Comparison of ENCODE assay signal across 18 cellular contexts in genomic region chrX:22314692-22315091, GRCh38. TPM values are rescaled to one million over a fixed set of nuclear protein-coding genes. Genes with fewer than 3 reads are reported as not detected.
DNase-seq lines count a peak whose midpoint lies in the region; ATAC-seq and TF ChIP-seq lines count a peak whose summit lies in the region.
"Had no signal": no experiment of that assay in that cellular context is flagged by ENCODE, and none has a peak within 500 bp of the region (broad histone marks: within the 10 kb centered on the region; RNA-seq: fewer than 3 reads in every experiment).

No MANE protein-coding gene starts in this region.

- no peak overlapping the region for H3K27ac ChIP-seq in A673 (ENCODE audit: low read depth, low read length, poor library complexity, severe bottlenecking)
- H3K27ac ChIP-seq in HCT116 (ENCODE audit: low read depth, low read length): no peak overlapping the region
- no peak overlapping the region for H3K27ac ChIP-seq in esophagus squamous epithelium
- no peak overlapping the region for H3K27ac ChIP-seq in heart right ventricle
- H3K27ac ChIP-seq: PC-9 had no signal

- no peak overlapping the region for H3K4me3 Mint-ChIP-seq in activated CD4-positive, alpha-beta T cell treated with anti-CD3 and anti-CD28 coated beads, Interleukin-2, amount 10 ng/mL, durations not matched to agents 7 days and 5 days
- H3K4me3 Mint-ChIP-seq: activated CD4-positive, alpha-beta memory T cell treated with anti-CD3 and anti-CD28 coated beads for 36 hours had no signal

- RAD21 ChIA-PET in HCT116 (lab: Charles Lee; ENCODE audit: low non-redundant PET in 1 of 2, low total read pairs in 2 of 2, uncharacterized antibody in 2 of 2, unreplicated experiment in 2 of 2): no interaction called here

- H3K9me3 ChIP-seq in A673 (ENCODE audit: low read depth, low read length, poor library complexity, severe bottlenecking) (no peaks in the 10 kb centered on the region), HCT116 (ENCODE audit: control insufficient read depth in 1 of 2, insufficient read depth in 1 of 2, low read depth in 1 of 2, low read length in 2 of 2) (no peaks in the 10 kb centered on the region), esophagus squamous epithelium (no peaks in the 10 kb centered on the region), heart right ventricle (no peaks in the 10 kb centered on the region)

- no peaks in the 10 kb centered on the region for H3K4me1 ChIP-seq in A673 (ENCODE audit: insufficient read depth, low read length, poor library complexity, severe bottlenecking)
- H3K4me1 ChIP-seq in HCT116 (ENCODE audit: control insufficient read depth in 1 of 2, insufficient read depth in 2 of 2, low read length in 2 of 2): peaks cover 2 to 15% of the 10 kb centered on the region in 2 experiments; a peak in 2 of 4 replicates
- no peaks in the 10 kb centered on the region for H3K4me1 ChIP-seq in esophagus squamous epithelium
- H3K4me1 ChIP-seq in heart right ventricle: no peaks in the 10 kb centered on the region

- no peak overlapping the region for H3K27ac Mint-ChIP-seq in activated CD4-positive, alpha-beta T cell treated with anti-CD3 and anti-CD28 coated beads, Interleukin-2, amount 10 ng/mL, durations not matched to agents 7 days and 5 days
- H3K27ac Mint-ChIP-seq: activated CD4-positive, alpha-beta memory T cell treated with anti-CD3 and anti-CD28 coated beads for 36 hours had no signal

- no peaks in the 10 kb centered on the region for H3K79me2 ChIP-seq in HCT116 (ENCODE audit: insufficient read depth, low read length)

- BruUV-seq in A673 (replicated peaks; lab: Mats Ljungman, UMichigan) (no TSS peak), HCT116 (replicated peaks; lab: Mats Ljungman, UMichigan) (no TSS peak)

- POLR2A ChIA-PET in A673 (lab: Charles Lee; ENCODE audit: low non-redundant PET): no interaction called here
- POLR2A ChIA-PET in HCT116 (lab: Charles Lee): no interaction called here
- POLR2A ChIA-PET in activated CD4-positive, alpha-beta T cell treated with anti-CD3 and anti-CD28 coated beads, Interleukin-2, amount 10 ng/mL, durations not matched to agents 7 days and 5 days (lab: Charles Lee): no interaction called here

- no peak overlapping the region for H3K4me3 ChIP-seq in A673 (ENCODE audit: low read depth, low read length, poor library complexity, severe bottlenecking)
- H3K4me3 ChIP-seq in HCT116 (replicated peaks in 1 of 2; ENCODE audit: low read depth in 1 of 2, low read length in 2 of 2): no peak overlapping the region
- no peak overlapping the region for H3K4me3 ChIP-seq in esophagus squamous epithelium
- no peak overlapping the region for H3K4me3 ChIP-seq in heart right ventricle
- H3K4me3 ChIP-seq: PC-9 had no signal

- TF ChIP-seq POLR2A in HCT116 (IDR thresholded peaks at IDR 0.05; ENCODE audit: borderline replicate concordance, extremely low read depth, insufficient read depth, insufficient read length) (no peak), esophagus squamous epithelium (IDR thresholded peaks at IDR 0.05) (no peak)

- CTCF ChIA-PET in A673 (lab: Charles Lee) (no interaction called here), HCT116 (lab: Charles Lee) (no interaction called here)
- CTCF ChIA-PET in activated CD4-positive, alpha-beta T cell treated with anti-CD3 and anti-CD28 coated beads, Interleukin-2, amount 10 ng/mL, durations not matched to agents 7 days and 5 days (lab: Charles Lee): interaction anchor here (0.7 kb wide), 1 partner anchor 1031 kb away, joined by 3 read pairs; no protein-coding TSS in a partner anchor

- H3K4me1 Mint-ChIP-seq in activated CD4-positive, alpha-beta T cell treated with anti-CD3 and anti-CD28 coated beads, Interleukin-2, amount 10 ng/mL, durations not matched to agents 7 days and 5 days: no peaks in the 10 kb centered on the region

- 27 to 33% methylated on average over 2 of the region's 2 CpGs for WGBS in esophagus squamous epithelium, 2 donors
- 42 to 54% methylated on average over 2 of the region's 2 CpGs for WGBS in heart right ventricle, 2 donors

- peak overlapping the region; percentile 61 for H2AFZ ChIP-seq in HCT116 (ENCODE audit: low read depth, low read length, poor library complexity, severe bottlenecking)
- H2AFZ ChIP-seq: PC-9 had no signal

- peak overlapping the region; percentile 44 for H3K4me2 ChIP-seq in HCT116 (ENCODE audit: low read length)
- H3K4me2 ChIP-seq: PC-9 had no signal

- no peaks in the 10 kb centered on the region for H3K27me3 Mint-ChIP-seq in activated CD4-positive, alpha-beta T cell treated with anti-CD3 and anti-CD28 coated beads, Interleukin-2, amount 10 ng/mL, durations not matched to agents 7 days and 5 days

- intact Hi-C loops in A673 (cut with micrococcal nuclease; ENCODE audit: unreplicated experiment): no loop called here
- intact Hi-C loops in HCT116 (cut with micrococcal nuclease): no loop called here
- intact Hi-C loops in head of caudate nucleus (cut with DNase I): no loop called here
- intact Hi-C loops in esophagus squamous epithelium (cut with DNase I): no loop called here
- intact Hi-C loops in heart right ventricle (cut with DNase I): no loop called here

- H3K9ac ChIP-seq in HCT116 (ENCODE audit: low read length): no peak overlapping the region

- TF ChIP-seq CTCF in A673 (conservative IDR thresholded peaks at IDR 0.05; ENCODE audit: low read depth, low read length) (no peak), HCT116 (IDR thresholded peaks at IDR 0.05 in 2 of 3, conservative IDR thresholded peaks at IDR 0.05 in 1 of 3; ENCODE audit: borderline replicate concordance in 1 of 3, insufficient read depth in 1 of 3, low read depth in 2 of 3, low read length in 2 of 3) (no peak), esophagus squamous epithelium (IDR thresholded peaks at IDR 0.05) (no peak), heart right ventricle (IDR thresholded peaks at IDR 0.05) (no peak)

- peak; percentile 17 for DNase-seq in A673 (ENCODE audit: low spot score)
- no peak for DNase-seq in HCT116 (ENCODE audit: low read depth, low spot score)
- peak in 24 of 42 donors; percentile 1 to 54 (median 16) for DNase-seq in head of caudate nucleus
- no peak for DNase-seq in UCSD-AML1 (lab: John Stamatoyannopoulos, UW; ENCODE audit: unreplicated experiment)
- no peak for DNase-seq in activated CD4-positive, alpha-beta T cell treated with anti-CD3 and anti-CD28 coated beads, Interleukin-2, amount 10 ng/mL, durations not matched to agents 7 days and 5 days
- DNase-seq in esophagus squamous epithelium (lab: John Stamatoyannopoulos, UW): no peak
- no peak for DNase-seq in heart right ventricle
- DNase-seq: activated CD4-positive, alpha-beta memory T cell treated with anti-CD3 and anti-CD28 coated beads for 36 hours; central memory CD4-positive, alpha-beta T cell; DND-41; Kasumi-1; NCI-H2107; PC-9; stimulated activated CD4-positive, alpha-beta T cell treated with anti-CD3 and anti-CD28 coated beads, Interleukin-4, amount 100 ng/mL, for 24 hours; stimulated activated naive CD4-positive, alpha-beta T cell treated with Interleukin-2 at 50 U/mL for 16 hours; T-helper 2 cell had no signal

- TF ChIP-seq RAD21 in HCT116 (IDR thresholded peaks at IDR 0.05; ENCODE audit: low read depth): no peak

- no peaks in the 10 kb centered on the region for H3K36me3 ChIP-seq in A673 (ENCODE audit: insufficient read depth, low read length, poor library complexity, severe bottlenecking)
- no peaks in the 10 kb centered on the region for H3K36me3 ChIP-seq in HCT116 (ENCODE audit: control insufficient read depth in 1 of 2, insufficient read depth in 2 of 2, low read length in 2 of 2)
- H3K36me3 ChIP-seq in esophagus squamous epithelium: no peaks in the 10 kb centered on the region
- H3K36me3 ChIP-seq in heart right ventricle: no peaks in the 10 kb centered on the region

- no peaks in the 10 kb centered on the region for H4K20me1 ChIP-seq in HCT116 (ENCODE audit: insufficient read depth)

- H3K9me3 Mint-ChIP-seq in activated CD4-positive, alpha-beta T cell treated with anti-CD3 and anti-CD28 coated beads, Interleukin-2, amount 10 ng/mL, durations not matched to agents 7 days and 5 days: no peaks in the 10 kb centered on the region
- H3K9me3 Mint-ChIP-seq: activated CD4-positive, alpha-beta memory T cell treated with anti-CD3 and anti-CD28 coated beads for 36 hours had no signal

- H3K27me3 ChIP-seq in A673 (replicated peaks; ENCODE audit: insufficient read depth, low read depth, low read length, poor library complexity) (no peaks in the 10 kb centered on the region), HCT116 (ENCODE audit: insufficient read depth, low read length) (no peaks in the 10 kb centered on the region), esophagus squamous epithelium (no peaks in the 10 kb centered on the region), heart right ventricle (peaks cover 0 to 13% (median 0%) of the 10 kb centered on the region in 7 donors)

- H3K9me2 ChIP-seq in HCT116 (ENCODE audit: insufficient read depth): no peaks in the 10 kb centered on the region

- ATAC-seq in HCT116 (peak; percentile 66), SK-N-SH treated with all-trans-retinoic acid at 6 μM for 48 hours (peak; percentile 59), heart right ventricle (no peak)

- no peaks in the 10 kb centered on the region for H3K36me3 Mint-ChIP-seq in activated CD4-positive, alpha-beta T cell treated with anti-CD3 and anti-CD28 coated beads, Interleukin-2, amount 10 ng/mL, durations not matched to agents 7 days and 5 days (ENCODE audit: low read depth)
- H3K36me3 Mint-ChIP-seq: activated CD4-positive, alpha-beta memory T cell treated with anti-CD3 and anti-CD28 coated beads for 36 hours had no signal

TF ChIP-seq in HCT116, 20 proteins besides CTCF, POLR2A, EP300 and RAD21 (continues in another document):
- no peak for TF ChIP-seq SRF (IDR thresholded peaks at IDR 0.05; ENCODE audit: low read depth)

TF ChIP-seq in SK-N-SH treated with all-trans-retinoic acid at 6 μM for 48 hours, 23 proteins besides CTCF, POLR2A, EP300 and RAD21 (continues in another document):
- no peak for TF ChIP-seq TCF4 (CRISPR knock-in tag; IDR thresholded peaks at IDR 0.05; ENCODE audit: borderline replicate concordance)

RNA-seq across cellular contexts. Expression of gene CBLL2, which starts 42.0 kb away (rescaled TPM):
- total RNA-seq in A673 (2021) (not detected in 2 replicates), HCT116 (2021; ENCODE audit: unreplicated experiment) (not detected), esophagus squamous epithelium (not detected), heart right ventricle (not detected)
- not detected in 2 replicates for polyA plus RNA-seq in HCT116 (2012)
- total RNA-seq in activated CD4-positive, alpha-beta T cell treated with anti-CD3 and anti-CD28 coated beads, Interleukin-2, amount 10 ng/mL, durations not matched to agents 7 days and 5 days: not detected
- polyA plus RNA-seq in heart right ventricle: not detected
- total RNA-seq: activated CD4-positive, alpha-beta memory T cell treated with anti-CD3 and anti-CD28 coated beads for 36 hours; PC-9 had no signal
- polyA plus RNA-seq: esophagus had no signal

Comparison
In these comparisons a context has a peak if more than half of its experiments do, and no peak if none do; other contexts are left out.
1. DNase-seq: peak in A673 (single experiment) and head of caudate nucleus (24 of 42); none in HCT116 (single experiment), UCSD-AML1 (single experiment), activated CD4-positive, alpha-beta T cell treated with anti-CD3 and anti-CD28 coated beads, Interleukin-2, amount 10 ng/mL, durations not matched to agents 7 days and 5 days (single experiment), esophagus squamous epithelium (single experiment) and heart right ventricle (0 of 2).
2. ATAC-seq: peak in HCT116 (single experiment) and SK-N-SH treated with all-trans-retinoic acid at 6 μM for 48 hours (single experiment); none in heart right ventricle (0 of 8).